14 cellular contexts compared by ENCODE assay signal in the genomic region with DNA sequence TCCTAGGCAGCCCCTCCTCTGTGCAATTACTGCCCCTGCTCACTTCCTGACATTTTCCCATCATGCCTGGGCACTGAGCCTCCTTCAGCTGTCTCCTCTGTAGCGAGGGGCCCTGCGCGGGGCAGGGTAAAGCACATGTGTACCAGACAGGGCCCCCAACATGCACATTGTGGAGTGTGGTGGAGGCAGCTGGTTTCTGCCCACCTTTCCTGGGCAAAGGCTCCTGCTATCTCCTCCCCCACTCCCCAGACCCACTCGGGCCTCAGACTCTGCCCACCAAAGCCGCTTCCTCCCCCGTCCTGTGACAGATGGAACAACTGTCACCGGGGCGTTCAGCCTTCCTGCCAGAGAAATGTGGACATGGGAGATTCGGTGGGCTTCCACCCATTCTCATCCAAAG. TPM values are rescaled to one million over a fixed set of nuclear protein-coding genes. Genes with fewer than 3 reads are reported as not detected.
DNase-seq lines count a peak whose midpoint lies in the region; ATAC-seq, FAIRE-seq and TF ChIP-seq lines count a peak whose summit lies in the region.
"Had no signal": no experiment of that assay in that cellular context is flagged by ENCODE, and none has a peak within 500 bp of the region (broad histone marks: within the 10 kb centered on the region; RNA-seq: fewer than 3 reads in every experiment).

No MANE protein-coding gene starts in this region.

- no peaks in the 10 kb centered on the region for H3K9me2 ChIP-seq in GM23338 (ENCODE audit: insufficient read depth)

- no peaks in the 10 kb centered on the region for H3K9me3 Mint-ChIP-seq in CD4-positive, alpha-beta T cell
- H3K9me3 Mint-ChIP-seq in naive B cell (peaks cover 0 to 1% (median 0%) of the 10 kb centered on the region in 7 donors), GM23338 (no peaks in the 10 kb centered on the region)
- H3K9me3 Mint-ChIP-seq: dendritic cell treated with granulocyte-macrophage colony-stimulating factor and Interleukin-4, amounts not matched to agents 40 ng/mL and 50 ng/mL, for 4 days; HFFc6 had no signal

- H3K4me3 Mint-ChIP-seq in CD4-positive, alpha-beta T cell = peak overlapping the region; percentile 34
- H3K4me3 Mint-ChIP-seq in T-helper 17 cell (peak overlapping the region; percentile 41), naive B cell (peak overlapping the region in 4 of 8 donors; percentile 2 to 44 (median 30)), GM23338 (no peak overlapping the region)
- H3K4me3 Mint-ChIP-seq: dendritic cell treated with granulocyte-macrophage colony-stimulating factor and Interleukin-4, amounts not matched to agents 40 ng/mL and 50 ng/mL, for 4 days; HFFc6 had no signal

- no peaks in the 10 kb centered on the region for H3K9me3 ChIP-seq in CD4-positive, alpha-beta T cell (ENCODE audit: control insufficient read depth, low read length)
- no peaks in the 10 kb centered on the region for H3K9me3 ChIP-seq in T-helper 17 cell (ENCODE audit: control insufficient read depth, low read length, poor library complexity, severe bottlenecking)

- POLR2A ChIA-PET in CD4-positive, alpha-beta T cell (lab: Charles Lee) = no interaction called here

- DNase-seq in CD4-positive, alpha-beta T cell = no peak
- no peak for DNase-seq in GM12892 (ENCODE audit: insufficient read length)
- DNase-seq in T-helper 17 cell = no peak
- DNase-seq in naive B cell = no peak
- DNase-seq in NCI-H510A (lab: John Stamatoyannopoulos, UW) = no peak
- DNase-seq in GM23338 (ENCODE audit: low spot score) = no peak
- DNase-seq in NCI-H1048 (lab: John Stamatoyannopoulos, UW) = no peak
- no peak for DNase-seq in globus pallidus (ENCODE audit: low spot score)
- DNase-seq: HFFc6, NCI-H1092 treated with DMSO at 0.1 percent for 48 hours, nucleus accumbens had no signal

- ATAC-seq in CD4-positive, alpha-beta T cell (ENCODE audit: poor library complexity) = no peak
- no peak for ATAC-seq in T-helper 17 cell
- no peak for ATAC-seq in naive B cell (ENCODE audit: low read depth in 2 of 2)
- ATAC-seq in GM23338 = no peak

- no peak overlapping the region for H3K27ac ChIP-seq in CD4-positive, alpha-beta T cell (ENCODE audit: low read depth, low read length)
- H3K27ac ChIP-seq in GM23338 (ENCODE audit: low read depth) = no peak overlapping the region

- no peaks in the 10 kb centered on the region for H4K20me1 ChIP-seq in GM23338 (replicated peaks; ENCODE audit: insufficient read depth)

- intact Hi-C loops in CD4-positive, alpha-beta T cell (cut with DNase I, micrococcal nuclease) = no loop called here

- no peak overlapping the region for H2AFZ ChIP-seq in GM23338

- no peaks in the 10 kb centered on the region for H3K79me2 ChIP-seq in GM23338 (replicated peaks; ENCODE audit: insufficient read depth)

- no peaks in the 10 kb centered on the region for H3K36me3 ChIP-seq in GM23338 (ENCODE audit: insufficient read depth)

- TF ChIP-seq CTCF in CD4-positive, alpha-beta T cell (IDR thresholded peaks at IDR 0.05) = no peak
- TF ChIP-seq CTCF in GM23338 (conservative IDR thresholded peaks at IDR 0.05; ENCODE audit: low read depth in 2 of 2) = no peak

- H3K36me3 Mint-ChIP-seq in CD4-positive, alpha-beta T cell (ENCODE audit: low read depth) = peaks cover 44% of the 10 kb centered on the region
- H3K36me3 Mint-ChIP-seq in T-helper 17 cell (ENCODE audit: low read depth) = peaks cover 7% of the 10 kb centered on the region
- H3K36me3 Mint-ChIP-seq in naive B cell = peaks cover 0 to 10% of the 10 kb centered on the region in 2 donors
- 0 out of 3 replicates have a peak, but pooled peaks cover 3% of the 10 kb centered on the region for H3K36me3 Mint-ChIP-seq in GM23338 (ENCODE audit: low read depth)

- peaks cover 2% of the 10 kb centered on the region; the same call in 1 of the 2 replicates for H3F3A ChIP-seq in GM23338 (replicated peaks; ENCODE audit: low read depth)

- no peaks in the 10 kb centered on the region for H3K27me3 ChIP-seq in CD4-positive, alpha-beta T cell (ENCODE audit: control insufficient read depth, insufficient read depth, low read length)
- H3K27me3 ChIP-seq in GM23338 (ENCODE audit: insufficient read depth) = no peaks in the 10 kb centered on the region

- CTCF ChIA-PET in CD4-positive, alpha-beta T cell (lab: Charles Lee) = interaction anchor here (1.6 to 3.8 kb wide), 2 partner anchors 29 to 50 kb away, joined by 4 to 25 read pairs; partner anchors contain the start of gene NAPA

- no peak overlapping the region for H3K4me3 ChIP-seq in GM23338
- H3K4me3 ChIP-seq: lung, smooth muscle cell had no signal

- peak; percentile 33; the same call in 1 of the 2 replicates for TF ChIP-seq POLR2A in GM12892 (IDR thresholded peaks at IDR 0.05; ENCODE audit: low read depth, low read length)

- no peak for FAIRE-seq in GM12892 (lab: Jason Lieb, UNC)

- H3K27ac Mint-ChIP-seq in CD4-positive, alpha-beta T cell = peak overlapping the region; percentile 96
- peak overlapping the region; percentile 97 for H3K27ac Mint-ChIP-seq in T-helper 17 cell
- peak overlapping the region in 4 of 6 donors; percentile 26 to 76 (median 44) for H3K27ac Mint-ChIP-seq in naive B cell
- no peak overlapping the region for H3K27ac Mint-ChIP-seq in GM23338
- H3K27ac Mint-ChIP-seq: dendritic cell treated with granulocyte-macrophage colony-stimulating factor and Interleukin-4, amounts not matched to agents 40 ng/mL and 50 ng/mL, for 4 days; HFFc6 had no signal

- no peak overlapping the region for H3K4me2 ChIP-seq in GM23338
- H3K4me2 ChIP-seq: smooth muscle cell had no signal

- no peaks in the 10 kb centered on the region for H3K27me3 Mint-ChIP-seq in CD4-positive, alpha-beta T cell
- H3K27me3 Mint-ChIP-seq in T-helper 17 cell (no peaks in the 10 kb centered on the region), naive B cell (no peaks in the 10 kb centered on the region), GM23338 (ENCODE audit: insufficient read depth, low read depth, poor library complexity) (peaks cover 18% of the 10 kb centered on the region)
- H3K27me3 Mint-ChIP-seq: dendritic cell treated with granulocyte-macrophage colony-stimulating factor and Interleukin-4, amounts not matched to agents 40 ng/mL and 50 ng/mL, for 4 days had no signal

- no peaks in the 10 kb centered on the region; the same call in 1 of the 2 replicates for H3K4me1 ChIP-seq in GM23338 (ENCODE audit: insufficient read depth)

- peaks cover 37% of the 10 kb centered on the region for H3K4me1 Mint-ChIP-seq in CD4-positive, alpha-beta T cell (ENCODE audit: low read depth)
- H3K4me1 Mint-ChIP-seq in T-helper 17 cell (peaks cover 18% of the 10 kb centered on the region), naive B cell (peaks cover 33 to 52% (median 50%) of the 10 kb centered on the region in 3 donors), GM23338 (peaks cover 16% of the 10 kb centered on the region; the same call in 2 of the 3 replicates)

TF ChIP-seq in GM23338, 12 proteins besides CTCF, POLR2A, EP300 and RAD21 (continues in another document):
- TF ChIP-seq ZNF331 (CRISPR knock-in tag; IDR thresholded peaks at IDR 0.05; ENCODE audit: low read depth) = no peak
- no peak for TF ChIP-seq REST (IDR thresholded peaks at IDR 0.05; ENCODE audit: unreplicated experiment)

RNA-seq across cellular contexts. Expression of gene KPTN, which starts 2.9 kb away (rescaled TPM):
- total RNA-seq in CD4-positive, alpha-beta T cell = 1 to 10 TPM; 3.6 to 4.5 TPM
- 8.5 TPM for polyA plus RNA-seq in GM12892 (2012; ENCODE audit: missing spikeins)
- total RNA-seq in T-helper 17 cell = 1 to 10 TPM; 3.5 to 6.3 TPM
- polyA plus RNA-seq in naive B cell (ENCODE audit: low read depth in 6 of 6) (10 to 100 TPM in 2 of 6 donors, 1 to 10 TPM in 4; 6.1 to 25.8 (median 9.3) TPM), GM23338 (2016; fragmentation: Nextera tagmentation; extraction: Ambion mirVana) (26.2 and 31.1 TPM in 2 replicates)
- total RNA-seq in GM23338 (2014; rRNA removed; shearing (Covaris generic)) = 19.8 and 28.0 TPM in 2 replicates

RNA-seq across cellular contexts. Expression of gene SLC8A2, which starts 15.2 kb away (rescaled TPM):
- not detected for total RNA-seq in CD4-positive, alpha-beta T cell
- 0.04 TPM for polyA plus RNA-seq in GM12892 (2012; ENCODE audit: missing spikeins)
- not detected for total RNA-seq in T-helper 17 cell
- polyA plus RNA-seq in naive B cell (ENCODE audit: low read depth in 6 of 6) (not detected), GM23338 (2016; fragmentation: Nextera tagmentation; extraction: Ambion mirVana) (0.86 and 1.1 TPM in 2 replicates)
- 10.0 and 11.6 TPM in 2 replicates for total RNA-seq in GM23338 (2014; rRNA removed; shearing (Covaris generic))
- total RNA-seq: HFFc6 had no signal

RNA-seq across cellular contexts. Expression of gene NAPA, which starts 28.0 kb away (rescaled TPM):
- 100 to 1,000 TPM; 135 to 145 TPM for total RNA-seq in CD4-positive, alpha-beta T cell
- polyA plus RNA-seq in GM12892 (2012; ENCODE audit: missing spikeins) = 51.0 TPM
- 100 to 1,000 TPM; 124 to 133 TPM for total RNA-seq in T-helper 17 cell
- polyA plus RNA-seq in naive B cell (ENCODE audit: low read depth in 6 of 6) (100 to 1,000 TPM in 1 of 6 donors, 10 to 100 TPM in 5; 68.5 to 111 (median 78.4) TPM), GM23338 (2016; fragmentation: Nextera tagmentation; extraction: Ambion mirVana) (72.1 and 74.3 TPM in 2 replicates)
- total RNA-seq in GM23338 (2014; rRNA removed; shearing (Covaris generic)) = 42.9 and 52.0 TPM in 2 replicates
